9 cellular contexts compared by ENCODE assay signal in genomic region chr15:98728107-98728810, GRCh38.
DNase-seq lines count a peak whose midpoint lies in the region; ATAC-seq and TF ChIP-seq lines count a peak whose summit lies in the region.
"Had no signal": no experiment of that assay in that cellular context is flagged by ENCODE, and none has a peak within 500 bp of the region (broad histone marks: within the 10 kb centered on the region; RNA-seq: fewer than 3 reads in every experiment).

No MANE protein-coding gene starts in this region.

- H3K36me3 Mint-ChIP-seq in Caco-2 (ENCODE audit: insufficient read depth, unreplicated experiment) = peaks cover 6% of the 10 kb centered on the region
- peaks cover 4% of the 10 kb centered on the region; the same call in 1 of the 2 replicates for H3K36me3 Mint-ChIP-seq in WTC11

- ATAC-seq in WTC11 (no peak), right cardiac atrium (peak; percentile 5 to 38), GM18520 (IDR thresholded peaks at IDR 0.05; ENCODE audit: unreplicated experiment) (no peak)

- CTCF ChIA-PET in Caco-2 (lab: Charles Lee) = interaction anchor here (0.6 to 1.4 kb wide), 2 partner anchors 57 to 123 kb away, joined by 3 to 12 read pairs; no protein-coding TSS in a partner anchor
- CTCF ChIA-PET in WTC11 (lab: Charles Lee) = interaction anchor here (0.6 to 0.9 kb wide), 5 partner anchors 10 to 68 kb away, joined by 3 to 6 read pairs (median 4); no protein-coding TSS in a partner anchor

- H3K4me3 ChIP-seq in Caco-2 (ENCODE audit: low read depth, low read length) = no peak overlapping the region
- no peak overlapping the region for H3K4me3 ChIP-seq in right cardiac atrium (ENCODE audit: low read length)
- H3K4me3 ChIP-seq in skeletal muscle satellite cell (ENCODE audit: low read length) = peak overlapping the region; percentile 30

- H3K27me3 ChIP-seq in Caco-2 (replicated peaks; ENCODE audit: control insufficient read depth, insufficient read depth, low read length) = no peaks in the 10 kb centered on the region
- no peaks in the 10 kb centered on the region for H3K27me3 ChIP-seq in right cardiac atrium (ENCODE audit: control insufficient read depth, insufficient read depth)
- no peaks in the 10 kb centered on the region for H3K27me3 ChIP-seq in skeletal muscle satellite cell (ENCODE audit: control insufficient read depth, insufficient read depth, low read length)

- H3K4me1 Mint-ChIP-seq in Caco-2 (ENCODE audit: low read depth, unreplicated experiment) (peaks cover 31% of the 10 kb centered on the region), WTC11 (peaks cover 58% of the 10 kb centered on the region)

- H3K27ac Mint-ChIP-seq in Caco-2 (ENCODE audit: unreplicated experiment) (peak overlapping the region; percentile 99), WTC11 (peak overlapping the region; percentile 86)

- H3K9me3 Mint-ChIP-seq in Caco-2 (ENCODE audit: unreplicated experiment) (no peaks in the 10 kb centered on the region), WTC11 (no peaks in the 10 kb centered on the region)

- no peaks in the 10 kb centered on the region for H3K9me3 ChIP-seq in Caco-2
- no peaks in the 10 kb centered on the region for H3K9me3 ChIP-seq in right cardiac atrium (ENCODE audit: control insufficient read depth, low read length)
- no peaks in the 10 kb centered on the region for H3K9me3 ChIP-seq in skeletal muscle satellite cell (replicated peaks; ENCODE audit: low read length)

- H3K4me1 ChIP-seq in Caco-2 (peaks cover 65% of the 10 kb centered on the region), right cardiac atrium (ENCODE audit: control insufficient read depth, insufficient read depth, low read length) (peaks cover 32% of the 10 kb centered on the region), skeletal muscle satellite cell (ENCODE audit: control insufficient read depth, insufficient read depth, low read length) (peaks cover 63% of the 10 kb centered on the region)

- 74% methylated on average over 12 of the region's 12 CpGs for WGBS in right cardiac atrium

- peak overlapping the region; percentile 98 for H3K27ac ChIP-seq in right cardiac atrium (ENCODE audit: low read length)

- TF ChIP-seq CTCF in Caco-2 (IDR thresholded peaks at IDR 0.05; ENCODE audit: insufficient read depth in 1 of 2, low read depth in 1 of 2, low read length in 1 of 2, severe bottlenecking in 1 of 2, unreplicated experiment in 1 of 2) (no peak), WTC11 (IDR thresholded peaks at IDR 0.05) (no peak)

- peak overlapping the region; percentile 57 for H3K4me2 ChIP-seq in skeletal muscle satellite cell (ENCODE audit: low read length)

- POLR2A ChIA-PET in Caco-2 (lab: Charles Lee) = interaction anchor here (0.6 to 0.7 kb wide), 2 partner anchors 41 to 79 kb away, joined by 5 to 8 read pairs; no protein-coding TSS in a partner anchor
- POLR2A ChIA-PET in WTC11 (lab: Charles Lee) = interaction anchor here (0.6 kb wide), 2 partner anchors 11 to 49 kb away, joined by 3 to 6 read pairs; no protein-coding TSS in a partner anchor

- peak overlapping the region; percentile 64 for H3K4me3 Mint-ChIP-seq in Caco-2 (ENCODE audit: unreplicated experiment)
- H3K4me3 Mint-ChIP-seq in WTC11 = no peak overlapping the region

- DNase-seq in Caco-2 (peak in 1 of 2 experiments; percentile 18), WTC11 (ENCODE audit: low spot score) (no peak), right cardiac atrium (peak in 1 of 3 donors; percentile 66), mucosa of gallbladder (ENCODE audit: low spot score) (no peak), NCI-H526 treated with DMSO at 0.1 percent for 48 hours (lab: John Stamatoyannopoulos, UW) (no peak)
- DNase-seq in stimulated activated CD4-positive, alpha-beta T cell treated with anti-CD3 and anti-CD28 coated beads, Interleukin-15, amount 100 ng/mL, for 24 hours = no peak
- DNase-seq: activated CD4-positive, alpha-beta T cell treated with anti-CD3 and anti-CD28 coated beads, Interleukin-2, amount 50 U/mL, for 48 hours had no signal

- H3K36me3 ChIP-seq in Caco-2 (ENCODE audit: control insufficient read depth, insufficient read depth, low read length) (no peaks in the 10 kb centered on the region), skeletal muscle satellite cell (ENCODE audit: insufficient read depth, low read length) (no peaks in the 10 kb centered on the region)

- intact Hi-C loops in Caco-2 (cut with micrococcal nuclease; ENCODE audit: unreplicated experiment) = loop anchor here (5.0 kb wide), 2 partner anchors 56 to 169 kb away; no protein-coding TSS in a partner anchor
- intact Hi-C loops in right cardiac atrium (cut with DNase I) = loop anchor here in 1 of 4 donors (10.0 kb wide), 1 partner anchor 73 kb away; no protein-coding TSS in a partner anchor

- H3K27me3 Mint-ChIP-seq in Caco-2 (ENCODE audit: insufficient read depth, unreplicated experiment) (no peaks in the 10 kb centered on the region), WTC11 (ENCODE audit: low read depth) (no peaks in the 10 kb centered on the region)

- BruUV-seq in Caco-2 (replicated peaks; lab: Mats Ljungman, UMichigan) = TSS peak; percentile 51

- H3K9ac ChIP-seq in skeletal muscle satellite cell (ENCODE audit: low read depth, low read length) = peak overlapping the region; percentile 91

TF ChIP-seq in WTC11, 78 proteins besides CTCF, POLR2A, EP300 and RAD21:
- no peak for TF ChIP-seq FOXP1 (CRISPR knock-in tag; IDR thresholded peaks at IDR 0.05; ENCODE audit: borderline replicate concordance)
- no peak for TF ChIP-seq JUN (CRISPR knock-in tag; IDR thresholded peaks at IDR 0.05)
- no peak for TF ChIP-seq ATF3 (CRISPR knock-in tag; conservative IDR thresholded peaks at IDR 0.05)
- no peak for TF ChIP-seq CBFB (CRISPR knock-in tag; IDR thresholded peaks at IDR 0.05; ENCODE audit: low read depth)
- no peak for TF ChIP-seq ZBTB43 (CRISPR knock-in tag; IDR thresholded peaks at IDR 0.05)
- no peak for TF ChIP-seq TCF7 (CRISPR knock-in tag; IDR thresholded peaks at IDR 0.05; ENCODE audit: low read depth)
- no peak for TF ChIP-seq GABPB1 (CRISPR knock-in tag; IDR thresholded peaks at IDR 0.05)
- no peak for TF ChIP-seq USF2 (CRISPR knock-in tag; IDR thresholded peaks at IDR 0.05)
- TF ChIP-seq ZBTB21 (CRISPR knock-in tag; IDR thresholded peaks at IDR 0.05; ENCODE audit: borderline replicate concordance) = no peak
- TF ChIP-seq PRRX2 (CRISPR knock-in tag; IDR thresholded peaks at IDR 0.05) = no peak
- TF ChIP-seq ZNF232 (CRISPR knock-in tag; IDR thresholded peaks at IDR 0.05) = no peak
- TF ChIP-seq ESRRA (CRISPR knock-in tag; IDR thresholded peaks at IDR 0.05; ENCODE audit: borderline replicate concordance) = no peak
TF ChIP-seq in WTC11: peak in this region for 0.

Comparison
In these comparisons a context has a peak if more than half of its experiments do, and no peak if none do; other contexts are left out.
1. ATAC-seq: peak in right cardiac atrium (2 of 2); none in WTC11 (single experiment) and GM18520 (single experiment).